ENCODE assay signal across 7 cellular contexts in genomic region chr21:9247616-9248317, GRCh38.
DNase-seq lines count a peak whose midpoint lies in the region; ATAC-seq and TF ChIP-seq lines count a peak whose summit lies in the region.
"Not testable (repeated sequence)": the region's sequence is repeated elsewhere in the genome, so short reads cannot be mapped to it uniquely, and the experiment has no call there.

No MANE protein-coding gene starts in this region.

- TF ChIP-seq CTCF in gastroesophageal sphincter (IDR thresholded peaks at IDR 0.05); right lobe of liver (IDR thresholded peaks at IDR 0.05); prostate gland (IDR thresholded peaks at IDR 0.05): not testable (repeated sequence)

- H3K27ac ChIP-seq in gastroesophageal sphincter, right lobe of liver, prostate gland: not testable (repeated sequence)

- WGBS in gastroesophageal sphincter (ENCODE audit: low coverage in 1 of 2), 2 donors = 43 to 60% methylated on average over 3 of the region's 3 CpGs
- WGBS in right lobe of liver (ENCODE audit: insufficient coverage, low coverage, low lambda C conversion rate, missing lambda C conversion rate) = 40% methylated on average over 3 of the region's 3 CpGs
- WGBS in prostate gland = 56% methylated on average over 3 of the region's 3 CpGs

- H3K4me1 ChIP-seq in gastroesophageal sphincter; right lobe of liver; prostate gland (replicated peaks): not testable (repeated sequence)

- TF ChIP-seq EP300 in gastroesophageal sphincter (IDR thresholded peaks at IDR 0.05) = not testable (repeated sequence)

- not testable (repeated sequence) for H3K36me3 ChIP-seq in gastroesophageal sphincter, right lobe of liver, prostate gland

- peak; percentile 32 for DNase-seq in activated CD8-positive, alpha-beta memory T cell treated with anti-CD3 and anti-CD28 coated beads for 24 hours
- not testable (repeated sequence) for DNase-seq in right lobe of liver
- peak; percentile 3 for DNase-seq in prostate gland (ENCODE audit: low spot score)

- ATAC-seq in GM18909 (IDR thresholded peaks at IDR 0.05; ENCODE audit: poor library complexity, unreplicated experiment) = peak; percentile 32
- ATAC-seq in HG02642 (IDR thresholded peaks at IDR 0.05; ENCODE audit: poor library complexity, unreplicated experiment) = peak; percentile 35
- ATAC-seq in HG03175 (IDR thresholded peaks at IDR 0.05; ENCODE audit: unreplicated experiment) = peak; percentile 33
- peak; percentile 52 for ATAC-seq in gastroesophageal sphincter
- peak; percentile 45 to 65 (median 54) for ATAC-seq in right lobe of liver

- not testable (repeated sequence) for TF ChIP-seq POLR2A in gastroesophageal sphincter (IDR thresholded peaks at IDR 0.05); right lobe of liver (IDR thresholded peaks at IDR 0.05); prostate gland (IDR thresholded peaks at IDR 0.05)

- not testable (repeated sequence) for H3K4me3 ChIP-seq in gastroesophageal sphincter, right lobe of liver, prostate gland

- not testable (repeated sequence) for H3K27me3 ChIP-seq in gastroesophageal sphincter; right lobe of liver; prostate gland (replicated peaks; ENCODE audit: insufficient read depth)

- intact Hi-C loops in right lobe of liver (cut with DNase I); prostate gland (cut with DNase I): not testable (repeated sequence)

- peaks cover 0 to 25% (median 4%) of the 10 kb centered on the region in 3 donors for H3K9me3 ChIP-seq in gastroesophageal sphincter
- H3K9me3 ChIP-seq in right lobe of liver = peaks cover 0 to 12% (median 3%) of the 10 kb centered on the region in 4 donors
- not testable (repeated sequence) for H3K9me3 ChIP-seq in prostate gland
